ENCODE assay signal across 26 cellular contexts in genomic region chr13:27982361-27982760, GRCh38. TPM values are rescaled to one million over a fixed set of nuclear protein-coding genes. Genes with fewer than 3 reads are reported as not detected.
A peak's percentile ranks its signal among the peaks of the same experiment; 100 is the strongest.
DNase-seq lines count a peak whose midpoint lies in the region; FAIRE-seq and TF ChIP-seq lines count a peak whose summit lies in the region.
"Had no signal": no experiment of that assay in that cellular context is flagged by ENCODE, and none has a peak within 500 bp of the region (broad histone marks: within the 10 kb centered on the region; RNA-seq: fewer than 3 reads in every experiment).

No MANE protein-coding gene starts in this region.

- H3K9me3 ChIP-seq in Caco-2 = no peaks in the 10 kb centered on the region
- H3K9me3 ChIP-seq in Loucy (ENCODE audit: insufficient read depth, low read depth, low read length) = no peaks in the 10 kb centered on the region
- no peaks in the 10 kb centered on the region for H3K9me3 ChIP-seq in keratinocyte (ENCODE audit: control insufficient read depth, low read depth, low read length)
- H3K9me3 ChIP-seq: BE2C had no signal

- BruUV-seq in Caco-2 (replicated peaks; lab: Mats Ljungman, UMichigan) = no TSS peak

- H3K27ac Mint-ChIP-seq in Caco-2 (ENCODE audit: unreplicated experiment) = peak overlapping the region; percentile 42
- H3K27ac Mint-ChIP-seq in mesothelial cell of epicardium = no peak overlapping the region
- H3K27ac Mint-ChIP-seq: CD4-positive, alpha-beta memory T cell; CD8-positive, alpha-beta memory T cell had no signal

- TF ChIP-seq CTCF in Caco-2 (IDR thresholded peaks at IDR 0.05; ENCODE audit: insufficient read depth in 1 of 2, low read depth in 1 of 2, low read length in 1 of 2, severe bottlenecking in 1 of 2, unreplicated experiment in 1 of 2) (no peak), Loucy (conservative IDR thresholded peaks at IDR 0.05; ENCODE audit: low read length) (no peak), keratinocyte (optimal IDR thresholded peaks at IDR 0.05 in 1 of 3, IDR thresholded peaks at IDR 0.05 in 1 of 3, conservative IDR thresholded peaks at IDR 0.05 in 1 of 3; ENCODE audit: extremely low read depth in 1 of 3, insufficient read depth in 2 of 3, low read length in 3 of 3) (no peak), mesothelial cell of epicardium (IDR thresholded peaks at IDR 0.05; ENCODE audit: unreplicated experiment) (no peak)

- H3K9me2 ChIP-seq in Loucy (replicated peaks; ENCODE audit: low read depth, low read length) = no peaks in the 10 kb centered on the region

- no peaks in the 10 kb centered on the region for H3F3A ChIP-seq in Loucy (ENCODE audit: low read depth)

- intact Hi-C loops in Caco-2 (cut with micrococcal nuclease; ENCODE audit: unreplicated experiment) = no loop called here

- H3K4me2 ChIP-seq in Loucy (ENCODE audit: low read depth, low read length, poor library complexity, severe bottlenecking) = no peak overlapping the region
- no peak overlapping the region for H3K4me2 ChIP-seq in keratinocyte (ENCODE audit: control insufficient read depth, extremely low read depth, insufficient read depth, low read depth, low read length)
- H3K4me2 ChIP-seq: BLaER1 had no signal

- peak; percentile 5 for FAIRE-seq in keratinocyte (lab: Jason Lieb, UNC)
- FAIRE-seq: A204.1, D721Med, G401.6, GM12891, GM19239 had no signal

- H2AFZ ChIP-seq in Loucy (ENCODE audit: low read length) (peak overlapping the region; percentile 38; the same call in 1 of the 2 replicates), keratinocyte (ENCODE audit: control insufficient read depth, low read length) (no peak overlapping the region)

- H4K20me1 ChIP-seq in Loucy (ENCODE audit: insufficient read depth, low read length, poor library complexity, severe bottlenecking) = no peaks in the 10 kb centered on the region
- H4K20me1 ChIP-seq in keratinocyte (ENCODE audit: control insufficient read depth, extremely low read depth, insufficient read depth, low read length) = no peaks in the 10 kb centered on the region

- H3K27ac ChIP-seq in keratinocyte (ENCODE audit: control insufficient read depth, insufficient read depth, low read length) (no peak overlapping the region), caudate nucleus (ENCODE audit: low read depth, low read length) (no peak overlapping the region)
- H3K27ac ChIP-seq: BLaER1 had no signal

- POLR2A ChIA-PET in Caco-2 (lab: Charles Lee) = no interaction called here

- H3K36me3 Mint-ChIP-seq in Caco-2 (ENCODE audit: insufficient read depth, unreplicated experiment) = no peaks in the 10 kb centered on the region
- no peaks in the 10 kb centered on the region for H3K36me3 Mint-ChIP-seq in mesothelial cell of epicardium
- H3K36me3 Mint-ChIP-seq: CD14-positive monocyte; CD4-positive, alpha-beta memory T cell; CD8-positive, alpha-beta memory T cell had no signal

- H3K79me2 ChIP-seq in Loucy (ENCODE audit: insufficient read depth, low read length) (no peaks in the 10 kb centered on the region), keratinocyte (ENCODE audit: control insufficient read depth, insufficient read depth, low read length) (no peaks in the 10 kb centered on the region)

- no peaks in the 10 kb centered on the region for H3K27me3 ChIP-seq in Caco-2 (replicated peaks; ENCODE audit: control insufficient read depth, insufficient read depth, low read length)
- H3K27me3 ChIP-seq in Loucy (ENCODE audit: insufficient read depth, low read length, poor library complexity, severe bottlenecking) = no peaks in the 10 kb centered on the region
- peaks cover 70% of the 10 kb centered on the region for H3K27me3 ChIP-seq in keratinocyte (ENCODE audit: control insufficient read depth, extremely low read depth, insufficient read depth, low read length)

- dilution Hi-C loops in keratinocyte (cut with MboI; ENCODE audit: extremely low pct_ligation_motif_present, low sequenced_read_pairs) = no loop called here

- CTCF ChIA-PET in Caco-2 (lab: Charles Lee) = interaction anchor here (1.0 to 1.6 kb wide), 3 partner anchors 28 to 152 kb away, joined by 3 to 6 read pairs (median 4); no protein-coding TSS in a partner anchor

- DNase-seq in Caco-2 (no peak), keratinocyte (ENCODE audit: low read depth, low spot score) (no peak), amygdala (lab: John Stamatoyannopoulos, UW) (no peak), caudate nucleus (lab: John Stamatoyannopoulos, UW) (no peak), mesothelial cell of epicardium (ENCODE audit: low spot score in 2 of 2, unreplicated experiment in 2 of 2) (no peak)
- DNase-seq: 8988T; ACHN; BE2C; C1 segment of cervical spinal cord; Calu3; CD4-positive, alpha-beta memory T cell; CD4-positive, CD25-positive, alpha-beta regulatory T cell; CD8-positive, alpha-beta memory T cell; COR-L47; DMS79 treated with DMSO at 0.1 percent for 48 hours; GF-D8 had no signal

- H3K9ac ChIP-seq in Loucy (ENCODE audit: low read depth, low read length, poor library complexity, severe bottlenecking) = no peak overlapping the region
- H3K9ac ChIP-seq in keratinocyte (ENCODE audit: control insufficient read depth, extremely low read depth, insufficient read depth, low read length) = no peak overlapping the region
- H3K9ac ChIP-seq: BLaER1 had no signal

- H3K9me1 ChIP-seq in keratinocyte (ENCODE audit: control insufficient read depth, extremely low read depth, insufficient read depth, low read length) = no peaks in the 10 kb centered on the region

- H3K4me3 Mint-ChIP-seq in Caco-2 (ENCODE audit: unreplicated experiment) (no peak overlapping the region), mesothelial cell of epicardium (no peak overlapping the region)
- H3K4me3 Mint-ChIP-seq: CD4-positive, alpha-beta memory T cell; CD4-positive, CD25-positive, alpha-beta regulatory T cell had no signal

- H3K9me3 Mint-ChIP-seq in Caco-2 (ENCODE audit: unreplicated experiment) (no peaks in the 10 kb centered on the region), mesothelial cell of epicardium (no peaks in the 10 kb centered on the region)
- H3K9me3 Mint-ChIP-seq: CD4-positive, alpha-beta memory T cell had no signal

- peaks cover 45% of the 10 kb centered on the region for H3K4me1 ChIP-seq in Caco-2
- H3K4me1 ChIP-seq in Loucy (ENCODE audit: insufficient read depth, low read length, poor library complexity, severe bottlenecking) = no peaks in the 10 kb centered on the region
- no peaks in the 10 kb centered on the region for H3K4me1 ChIP-seq in keratinocyte (ENCODE audit: control insufficient read depth, extremely low read depth, insufficient read depth, low read length)
- H3K4me1 ChIP-seq: BE2C, BLaER1 had no signal

- no peaks in the 10 kb centered on the region for H3K27me3 Mint-ChIP-seq in Caco-2 (ENCODE audit: insufficient read depth, unreplicated experiment)
- H3K27me3 Mint-ChIP-seq in mesothelial cell of epicardium (ENCODE audit: low read depth) = peaks cover 91% of the 10 kb centered on the region

- peaks cover 48% of the 10 kb centered on the region for H3K4me1 Mint-ChIP-seq in Caco-2 (ENCODE audit: low read depth, unreplicated experiment)
- H3K4me1 Mint-ChIP-seq in mesothelial cell of epicardium = peaks cover 6% of the 10 kb centered on the region

- H3K36me3 ChIP-seq in Caco-2 (ENCODE audit: control insufficient read depth, insufficient read depth, low read length) = no peaks in the 10 kb centered on the region
- H3K36me3 ChIP-seq in Loucy (ENCODE audit: insufficient read depth, low read length) = no peaks in the 10 kb centered on the region
- H3K36me3 ChIP-seq in keratinocyte (ENCODE audit: control insufficient read depth in 2 of 2, extremely low read depth in 1 of 2, insufficient read depth in 2 of 2, low read length in 2 of 2) = no peaks in the 10 kb centered on the region
- H3K36me3 ChIP-seq: BE2C, BLaER1 had no signal

- no peak overlapping the region for H3K4me3 ChIP-seq in Caco-2 (ENCODE audit: low read depth, low read length)
- H3K4me3 ChIP-seq in Loucy (ENCODE audit: low read length, poor library complexity, severe bottlenecking) = no peak overlapping the region
- H3K4me3 ChIP-seq in keratinocyte (ENCODE audit: control insufficient read depth in 2 of 3, extremely low read depth in 1 of 3, insufficient read depth in 2 of 3, low read depth in 1 of 3, low read length in 3 of 3) = no peak overlapping the region
- H3K4me3 ChIP-seq: BLaER1 had no signal

RNA-seq across cellular contexts. Expression of gene URAD, which starts 6.1 kb away (rescaled TPM):
- total RNA-seq in Caco-2 (2022) (5.2 and 8.1 TPM in 2 replicates), mesothelial cell of epicardium (not detected in 3 replicates)
- not detected in 3 replicates for polyA plus RNA-seq in keratinocyte
- not detected for polyA plus RNA-seq in keratinocyte (2011; ENCODE audit: low read depth)
- not detected in 2 replicates for polyA plus RNA-seq in keratinocyte (2011; cell fraction: cytosol; rRNA removed)
- polyA plus RNA-seq in keratinocyte (2011; cell fraction: nucleus; rRNA removed) = not detected in 2 replicates
- polyA plus RNA-seq in keratinocyte (2012; ENCODE audit: low replicate concordance) = not detected in 2 replicates
- not detected in 3 replicates for polyA minus RNA-seq in keratinocyte
- polyA minus RNA-seq in keratinocyte (2011; cell fraction: cytosol; rRNA and poly(A)+ RNA removed) = not detected
- polyA minus RNA-seq in keratinocyte (2011; cell fraction: nucleus; rRNA and poly(A)+ RNA removed) = not detected in 2 replicates
- total RNA-seq: A673; Calu3; CD4-positive, alpha-beta memory T cell; CD4-positive, CD25-positive, alpha-beta regulatory T cell; CD8-positive, alpha-beta memory T cell had no signal
- polyA plus RNA-seq: AG04450; CD14-positive monocyte; CD4-positive, alpha-beta memory T cell; CD4-positive, CD25-positive, alpha-beta regulatory T cell; CD8-positive, alpha-beta memory T cell had no signal

RNA-seq across cellular contexts. Expression of gene CDX2, which starts 13.2 kb away (rescaled TPM):
- total RNA-seq in Caco-2 (2022) = 104 and 109 TPM in 2 replicates
- polyA plus RNA-seq in keratinocyte = not detected in 3 replicates
- polyA plus RNA-seq in keratinocyte (2011; ENCODE audit: low read depth) = not detected
- not detected in 2 replicates for polyA plus RNA-seq in keratinocyte (2011; cell fraction: cytosol; rRNA removed)
- not detected in 2 replicates for polyA plus RNA-seq in keratinocyte (2011; cell fraction: nucleus; rRNA removed)
- polyA plus RNA-seq in keratinocyte (2012; ENCODE audit: low replicate concordance) = not detected in 2 replicates
- not detected in 3 replicates for polyA minus RNA-seq in keratinocyte
- polyA minus RNA-seq in keratinocyte (2011; cell fraction: cytosol; rRNA and poly(A)+ RNA removed) = not detected
- polyA minus RNA-seq in keratinocyte (2011; cell fraction: nucleus; rRNA and poly(A)+ RNA removed) = not detected in 2 replicates
- 0.05 to 0.16 TPM in 2 of 3 replicates, not detected in the other for total RNA-seq in mesothelial cell of epicardium
- total RNA-seq: A673; Calu3; CD4-positive, alpha-beta memory T cell; CD4-positive, CD25-positive, alpha-beta regulatory T cell; CD8-positive, alpha-beta memory T cell had no signal
- polyA plus RNA-seq: AG04450; CD14-positive monocyte; CD4-positive, alpha-beta memory T cell; CD4-positive, CD25-positive, alpha-beta regulatory T cell; CD8-positive, alpha-beta memory T cell had no signal

Comparison
In these comparisons a context has a peak if more than half of its experiments do, and no peak if none do; other contexts are left out.
1. RNA of gene CDX2, which starts 13.2 kb away (total RNA-seq): 104 to 109 TPM in Caco-2; 0.05 to 0.16 TPM in mesothelial cell of epicardium; every median in the first group is over 10 times any median in the second.